In genomic region chr2:88450186-88450585, GRCh38 we compare ENCODE assay signal across 25 cellular contexts. TPM values are rescaled to one million over a fixed set of nuclear protein-coding genes. Genes with fewer than 3 reads are reported as not detected.
DNase-seq lines count a peak whose midpoint lies in the region; ATAC-seq and TF ChIP-seq lines count a peak whose summit lies in the region.
"Had no signal": no experiment of that assay in that cellular context is flagged by ENCODE, and none has a peak within 500 bp of the region (broad histone marks: within the 10 kb centered on the region; RNA-seq: fewer than 3 reads in every experiment).

No MANE protein-coding gene starts in this region.

- no peak overlapping the region for H3K4me2 ChIP-seq in GM23248 (ENCODE audit: unreplicated experiment)

- TF ChIP-seq CTCF in WTC11 (IDR thresholded peaks at IDR 0.05) = no peak

- H2AFZ ChIP-seq in GM23248 = no peak overlapping the region

- H3K27me3 Mint-ChIP-seq in WTC11 (ENCODE audit: low read depth) = peaks cover 36% of the 10 kb centered on the region

- no peaks in the 10 kb centered on the region for H3K9me3 ChIP-seq in HUES6 (ENCODE audit: control insufficient read depth, insufficient read depth, low read depth, low read length)
- no peaks in the 10 kb centered on the region for H3K9me3 ChIP-seq in iPS-20b (ENCODE audit: insufficient read depth, low read depth, low read length)
- no peaks in the 10 kb centered on the region for H3K9me3 ChIP-seq in GM23248 (ENCODE audit: low read depth)
- H3K9me3 ChIP-seq: Caco-2 had no signal

- no peak overlapping the region for H3K27ac Mint-ChIP-seq in WTC11
- H3K27ac Mint-ChIP-seq: CD4-positive, alpha-beta memory T cell had no signal

- peaks cover 21% of the 10 kb centered on the region for H3K36me3 ChIP-seq in HUES6 (ENCODE audit: control insufficient read depth, insufficient read depth, low read length)
- peaks cover 32% of the 10 kb centered on the region for H3K36me3 ChIP-seq in iPS-20b (ENCODE audit: insufficient read depth, low read depth, low read length)
- no peaks in the 10 kb centered on the region for H3K36me3 ChIP-seq in GM23248 (ENCODE audit: low read depth)
- H3K36me3 ChIP-seq: Peyer's patch had no signal

- H3K4me1 ChIP-seq in HUES6 (ENCODE audit: control insufficient read depth, insufficient read depth, low read length) = peaks cover 4% of the 10 kb centered on the region; the same call in 1 of the 2 replicates
- H3K4me1 ChIP-seq in iPS-20b (ENCODE audit: insufficient read depth, low read length) = no peaks in the 10 kb centered on the region; the same call in 1 of the 2 replicates
- no peaks in the 10 kb centered on the region for H3K4me1 ChIP-seq in GM23248 (ENCODE audit: insufficient read depth)

- H3K4me1 Mint-ChIP-seq in WTC11 = peaks cover 24% of the 10 kb centered on the region

- peak overlapping the region; percentile 82; the same call in 1 of the 2 replicates for H3K4me3 Mint-ChIP-seq in WTC11

- no peaks in the 10 kb centered on the region for H3F3A ChIP-seq in GM23248 (ENCODE audit: insufficient read depth)

- CTCF ChIA-PET in WTC11 (lab: Charles Lee) = interaction anchor here (1.4 to 2.0 kb wide), 2 partner anchors 99 to 259 kb away, joined by 4 to 10 read pairs; no protein-coding TSS in a partner anchor

- 62 to 64% methylated on average over 9 to 10 of the region's 10 CpGs for WGBS in GM23248 (ENCODE audit: low coverage in 1 of 2, low lambda C conversion rate in 2 of 2, missing lambda C conversion rate in 2 of 2), 2 experiments

- H3K9ac ChIP-seq in HUES6 (ENCODE audit: low read length) (no peak overlapping the region), iPS-20b (ENCODE audit: low read depth, low read length) (no peak overlapping the region), GM23248 (no peak overlapping the region)

- ATAC-seq in WTC11 = no peak
- ATAC-seq in GM21367 (IDR thresholded peaks at IDR 0.05; ENCODE audit: unreplicated experiment) = no peak
- ATAC-seq: GM12878 had no signal

- POLR2A ChIA-PET in WTC11 (lab: Charles Lee) = no interaction called here

- no peaks in the 10 kb centered on the region for H4K20me1 ChIP-seq in GM23248 (ENCODE audit: insufficient read depth)

- no peaks in the 10 kb centered on the region for H3K79me2 ChIP-seq in GM23248 (ENCODE audit: insufficient read depth)

- peak overlapping the region; percentile 70 for H3K4me3 ChIP-seq in HUES6 (ENCODE audit: low read depth, low read length)
- peak overlapping the region; percentile 79 for H3K4me3 ChIP-seq in iPS-20b (ENCODE audit: low read length)
- H3K4me3 ChIP-seq in GM23248 = no peak overlapping the region
- H3K4me3 ChIP-seq: GM12878, Peyer's patch had no signal

- H3K9me3 Mint-ChIP-seq in WTC11 = no peaks in the 10 kb centered on the region

- in situ Hi-C loops in GM23248 (cut with MboI) = no loop called here

- H3K27me3 ChIP-seq in HUES6 (ENCODE audit: control insufficient read depth, insufficient read depth, low read length) (peaks cover 36% of the 10 kb centered on the region), iPS-20b (ENCODE audit: insufficient read depth, low read length) (peaks cover 34% of the 10 kb centered on the region), GM23248 (replicated peaks; ENCODE audit: insufficient read depth) (peaks cover 80% of the 10 kb centered on the region)

- DNase-seq in WTC11 (ENCODE audit: low spot score) (no peak), GM23248 (no peak), NCI-H1417 (lab: John Stamatoyannopoulos, UW) (no peak), hepatic stellate cell (ENCODE audit: low spot score) (no peak)
- DNase-seq: C1 segment of cervical spinal cord; Caco-2; CD4-positive, alpha-beta memory T cell; GDM1; H7; Kasumi-1; NCI-H1417 treated with DMSO at 0.1 percent for 48 hours; NCI-H1694 treated with DMSO at 0.1 percent for 48 hours; NCI-H2081; NCI-H2227 treated with DMSO at 0.1 percent for 48 hours; NCI-H526 treated with DMSO at 0.1 percent for 48 hours; OCI-M1; Peyer's patch; SHP77 treated with DMSO at 0.1 percent for 48 hours had no signal

- peaks cover 23% of the 10 kb centered on the region for H3K36me3 Mint-ChIP-seq in WTC11
- H3K36me3 Mint-ChIP-seq: CD4-positive, alpha-beta memory T cell had no signal

- H3K27ac ChIP-seq in HUES6 (ENCODE audit: low read depth, low read length) = no peak overlapping the region
- no peak overlapping the region for H3K27ac ChIP-seq in iPS-20b (ENCODE audit: low read length)
- no peak overlapping the region for H3K27ac ChIP-seq in GM23248
- H3K27ac ChIP-seq: Peyer's patch had no signal

- no peaks in the 10 kb centered on the region for H3K9me2 ChIP-seq in GM23248 (ENCODE audit: insufficient read depth)

TF ChIP-seq in WTC11, 78 proteins besides CTCF, POLR2A, EP300 and RAD21:
- no peak for TF ChIP-seq NR3C1 (CRISPR knock-in tag; conservative IDR thresholded peaks at IDR 0.05; ENCODE audit: low read depth)
- no peak for TF ChIP-seq SOX15 (CRISPR knock-in tag; IDR thresholded peaks at IDR 0.05)
- no peak for TF ChIP-seq USF1 (CRISPR knock-in tag; IDR thresholded peaks at IDR 0.05)
- no peak for TF ChIP-seq NFATC4 (CRISPR knock-in tag; IDR thresholded peaks at IDR 0.05)
- TF ChIP-seq ESRRA (CRISPR knock-in tag; IDR thresholded peaks at IDR 0.05; ENCODE audit: borderline replicate concordance) = no peak
- no peak for TF ChIP-seq STAT6 (CRISPR knock-in tag; conservative IDR thresholded peaks at IDR 0.05; ENCODE audit: low read depth)
- no peak for TF ChIP-seq ZNF138 (CRISPR knock-in tag; conservative IDR thresholded peaks at IDR 0.05)
- TF ChIP-seq RORB (CRISPR knock-in tag; IDR thresholded peaks at IDR 0.05) = no peak

RNA-seq across cellular contexts. Expression of gene FOXI3, which starts 2.3 kb away (rescaled TPM):
- total RNA-seq in WTC11 (2021) = 13.4 to 14.0 TPM (median 13.5 TPM) in 3 replicates
- total RNA-seq in GM23248 (2014; rRNA removed; shearing (Covaris generic)) = not detected in 2 replicates
- polyA plus RNA-seq in GM23248 (2016; fragmentation: Nextera tagmentation; extraction: Ambion mirVana) = not detected in 2 replicates
- total RNA-seq: Caco-2; CD4-positive, alpha-beta memory T cell; GM12878; M059J; NCI-H460; Peyer's patch; T-helper 1 cell treated with Interleukin-12 subunit alpha and Interleukin-12 subunit beta and Interleukin-4 antibody, amounts not matched to agents 30 ng/mL and 1 ng/mL, for 36 hours had no signal
- polyA plus RNA-seq: CD4-positive, alpha-beta memory T cell; GM12878 had no signal

Comparison
In these comparisons a context has a peak if more than half of its experiments do, and no peak if none do; other contexts are left out.
1. RNA of gene FOXI3, which starts 2.3 kb away (total RNA-seq): 13.4 to 14.0 TPM in WTC11; not detected in GM23248; every median in the first group is over 10 times any median in the second.